8 cellular contexts compared by ENCODE assay signal in the genomic region with DNA sequence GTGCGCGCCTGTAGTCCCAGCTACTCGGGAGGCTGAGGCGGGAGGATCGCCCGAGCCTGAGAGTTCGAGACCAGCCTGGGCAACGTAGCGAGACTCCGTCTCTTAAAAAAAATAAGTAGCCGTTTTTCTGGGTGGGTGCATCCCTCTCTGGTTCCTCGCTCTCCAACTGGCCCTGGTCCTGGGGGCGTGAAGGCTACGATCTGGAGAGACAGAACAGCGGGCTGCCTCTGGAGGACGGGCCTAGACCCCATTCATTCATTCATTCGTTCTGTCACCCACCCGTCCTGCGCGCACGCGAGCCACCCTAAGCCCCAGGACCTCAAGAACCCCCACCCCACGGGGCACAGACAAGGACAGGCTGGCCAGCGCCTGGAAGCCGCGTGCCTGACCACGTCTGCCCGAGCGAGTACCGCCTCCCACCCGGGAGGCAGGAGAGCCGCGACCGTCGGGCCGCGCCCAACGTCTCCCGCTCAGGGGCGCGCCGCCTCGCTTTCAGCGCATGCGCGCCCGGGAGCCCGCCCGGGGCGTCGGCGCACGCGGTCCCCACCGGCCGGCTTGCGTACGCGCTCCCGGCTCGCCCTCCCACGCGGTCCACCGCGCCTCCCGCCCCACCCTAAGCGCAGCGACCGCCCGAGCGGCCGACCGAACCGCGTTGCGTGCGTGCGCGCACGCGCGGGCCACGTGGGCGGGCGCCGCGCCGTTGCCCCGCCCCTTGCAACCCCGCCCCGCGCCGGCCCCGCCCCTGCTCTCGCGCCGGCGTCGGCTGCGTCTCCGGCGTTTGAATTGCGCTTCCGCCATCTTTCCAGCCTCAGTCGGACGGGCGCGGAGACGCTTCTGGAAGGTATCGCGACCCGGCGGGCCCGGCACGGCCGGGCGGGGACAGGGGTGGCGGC. TPM values are rescaled to one million over a fixed set of nuclear protein-coding genes. Genes with fewer than 3 reads are reported as not detected.
A peak's percentile ranks its signal among the peaks of the same experiment; 100 is the strongest.
DNase-seq lines count a peak whose midpoint lies in the region; ATAC-seq and TF ChIP-seq lines count a peak whose summit lies in the region.

TSS of gene RAN (plus strand) at position 781 of the 893 bp plus-strand sequence. CDS start 528 bp downstream, outside the sequence.

- BruUV-seq in mammary epithelial cell (replicated peaks; lab: Mats Ljungman, UMichigan) = TSS peak; percentile 56

- peaks cover 4% of the 10 kb centered on the region for H4K20me1 ChIP-seq in mammary epithelial cell (ENCODE audit: insufficient read depth, low read length)
- H4K20me1 ChIP-seq in smooth muscle cell (ENCODE audit: low read depth) = peaks cover 41% of the 10 kb centered on the region

- no peaks in the 10 kb centered on the region for H3K27me3 ChIP-seq in ACC112 (ENCODE audit: insufficient read depth, low read length)
- no peaks in the 10 kb centered on the region for H3K27me3 ChIP-seq in mammary epithelial cell (ENCODE audit: insufficient read depth, low read length)
- H3K27me3 ChIP-seq in smooth muscle cell (ENCODE audit: low read depth) = no peaks in the 10 kb centered on the region

- H2AFZ ChIP-seq in ACC112 (ENCODE audit: low read length, unreplicated experiment) = peak within 1 kb of the TSS; percentile 97
- H2AFZ ChIP-seq in mammary epithelial cell (ENCODE audit: low read depth, low read length) = peak within 1 kb of the TSS; percentile 93
- peak within 1 kb of the TSS; percentile 77 for H2AFZ ChIP-seq in smooth muscle cell (ENCODE audit: low read depth)

- 0% methylated on average over 1 of the region's 118 CpGs for WGBS in mammary epithelial cell (ENCODE audit: low coverage, missing lambda C conversion rate)
- 16% methylated on average over 37 of the region's 118 CpGs for WGBS in smooth muscle cell (ENCODE audit: low lambda C conversion rate)

- in situ Hi-C loops in mammary epithelial cell (cut with MboI; ENCODE audit: low sequenced_read_pairs in 2 of 2) = loop anchor here in 1 of 2 donors (5.0 kb wide), 1 partner anchor 34 kb away; the partner anchor contains the start of gene STX2

- H3K27ac ChIP-seq in ACC112 (ENCODE audit: low read depth, low read length) (peak within 1 kb of the TSS; percentile 87), mammary epithelial cell (ENCODE audit: insufficient read depth, low read depth, low read length) (peak within 1 kb of the TSS; percentile 95), smooth muscle cell (ENCODE audit: low read depth) (peak within 1 kb of the TSS; percentile 93)

- H3F3A ChIP-seq in smooth muscle cell (ENCODE audit: low read depth) = peaks cover 32% of the 10 kb centered on the region

- H3K79me2 ChIP-seq in ACC112 (ENCODE audit: control insufficient read depth, insufficient read depth, low read length, unreplicated experiment) = peaks cover 35% of the 10 kb centered on the region
- H3K79me2 ChIP-seq in mammary epithelial cell (ENCODE audit: insufficient read depth, low read length) = peaks cover 45% of the 10 kb centered on the region
- H3K79me2 ChIP-seq in smooth muscle cell (ENCODE audit: low read depth) = peaks cover 25% of the 10 kb centered on the region

- dilution Hi-C loops in mammary epithelial cell (cut with HindIII; ENCODE audit: low sequenced_read_pairs) = loop anchor here (10.0 kb wide), 1 partner anchor 833 kb away; no protein-coding TSS in a partner anchor

- DNase-seq in NCI-H2227 (lab: John Stamatoyannopoulos, UW; ENCODE audit: unreplicated experiment) = peak; percentile 96
- peak; percentile 91 for DNase-seq in mammary epithelial cell
- DNase-seq in iPS-NIHi7 (ENCODE audit: extremely low spot score) = peak; percentile 97
- peak; percentile 71 for DNase-seq in smooth muscle cell (lab: John Stamatoyannopoulos, UW; ENCODE audit: unreplicated experiment)

- intact Hi-C loops in mammary epithelial cell (cut with micrococcal nuclease) = loop anchor here (1.0 to 5.0 kb wide), 5 partner anchors 32 to 961 kb away; partner anchors contain the start of genes SFSWAP and STX2

- no peaks in the 10 kb centered on the region for H3K9me3 ChIP-seq in mammary epithelial cell (replicated peaks; ENCODE audit: insufficient read depth, low read length)
- no peaks in the 10 kb centered on the region for H3K9me3 ChIP-seq in smooth muscle cell (replicated peaks; ENCODE audit: low read depth)

- H3K4me2 ChIP-seq in mammary epithelial cell (ENCODE audit: insufficient read depth, low read depth, low read length) (peak within 1 kb of the TSS; percentile 97), smooth muscle cell (peak within 1 kb of the TSS; percentile 92)

- H3K36me3 ChIP-seq in ACC112 (ENCODE audit: insufficient read depth, low read length) (peaks cover 41% of the 10 kb centered on the region), mammary epithelial cell (ENCODE audit: insufficient read depth, low read length) (peaks cover 36% of the 10 kb centered on the region), smooth muscle cell (ENCODE audit: low read depth) (peaks cover 26% of the 10 kb centered on the region)

- H3K4me1 ChIP-seq in ACC112 (ENCODE audit: control insufficient read depth, insufficient read depth, low read length, unreplicated experiment) (peaks cover 18% of the 10 kb centered on the region), mammary epithelial cell (ENCODE audit: insufficient read depth, low read length) (peaks cover 25% of the 10 kb centered on the region), smooth muscle cell (ENCODE audit: low read depth) (peaks cover 24% of the 10 kb centered on the region)

- H3K9ac ChIP-seq in mammary epithelial cell (ENCODE audit: insufficient read depth, low read length) (peak within 1 kb of the TSS; percentile 98), smooth muscle cell (ENCODE audit: low read depth) (peak within 1 kb of the TSS; percentile 85)

- CTCF ChIA-PET in mammary epithelial cell (lab: Charles Lee; ENCODE audit: low non-redundant PET) = interaction anchor here (0.6 kb wide), 1 partner anchor 44 kb away, joined by 4 read pairs; no protein-coding TSS in a partner anchor

- TF ChIP-seq CTCF in WI38 (IDR thresholded peaks at IDR 0.05; ENCODE audit: low read depth, low read length) = no peak
- TF ChIP-seq CTCF in mammary epithelial cell (conservative IDR thresholded peaks at IDR 0.05 in 1 of 2, IDR thresholded peaks at IDR 0.05 in 1 of 2; ENCODE audit: extremely low read depth in 1 of 2, insufficient read depth in 1 of 2, low read depth in 1 of 2, low read length in 2 of 2) = no peak
- no peak for TF ChIP-seq CTCF in smooth muscle cell (IDR thresholded peaks at IDR 0.05; ENCODE audit: borderline replicate concordance, insufficient read depth, poor library complexity, severe bottlenecking)

- ATAC-seq in GM18873 (IDR thresholded peaks at IDR 0.05; ENCODE audit: low FRiP score, unreplicated experiment) (peak; percentile 34), HG03139 (IDR thresholded peaks at IDR 0.05; ENCODE audit: unreplicated experiment) (peak; percentile 64)

- H3K4me3 ChIP-seq in ACC112 (ENCODE audit: low read depth, low read length) (peak within 1 kb of the TSS; percentile 99), WI38 (ENCODE audit: low read depth, low read length) (peak within 1 kb of the TSS; percentile 90), mammary epithelial cell (replicated peaks in 1 of 3; ENCODE audit: insufficient read depth in 1 of 3, low read depth in 2 of 3, low read length in 3 of 3) (peak within 1 kb of the TSS; percentile 80 to 92 (median 86)), smooth muscle cell (peak within 1 kb of the TSS; percentile 74)

RNA-seq across cellular contexts. Expression of gene RAN, which starts in this region (rescaled TPM):
- total RNA-seq in mammary epithelial cell = 1,000 to 10,000 TPM in 1 of 2 donors, 100 to 1,000 TPM in 1; 537 to 1,117 TPM
- 1,871 TPM for polyA plus RNA-seq in mammary epithelial cell
- polyA minus RNA-seq in mammary epithelial cell = 1,476 TPM
- 332 and 367 TPM in 2 replicates for total RNA-seq in smooth muscle cell
- polyA plus RNA-seq in smooth muscle cell = 595 and 627 TPM in 2 replicates

Comparison
In these comparisons a context has a peak if more than half of its experiments do, and no peak if none do; other contexts are left out.
1. Peak in every context shown above with its lines: DNase-seq, ATAC-seq, H3K4me3 ChIP-seq and H3K27ac ChIP-seq.